19 cellular contexts compared by ENCODE assay signal in the genomic region with DNA sequence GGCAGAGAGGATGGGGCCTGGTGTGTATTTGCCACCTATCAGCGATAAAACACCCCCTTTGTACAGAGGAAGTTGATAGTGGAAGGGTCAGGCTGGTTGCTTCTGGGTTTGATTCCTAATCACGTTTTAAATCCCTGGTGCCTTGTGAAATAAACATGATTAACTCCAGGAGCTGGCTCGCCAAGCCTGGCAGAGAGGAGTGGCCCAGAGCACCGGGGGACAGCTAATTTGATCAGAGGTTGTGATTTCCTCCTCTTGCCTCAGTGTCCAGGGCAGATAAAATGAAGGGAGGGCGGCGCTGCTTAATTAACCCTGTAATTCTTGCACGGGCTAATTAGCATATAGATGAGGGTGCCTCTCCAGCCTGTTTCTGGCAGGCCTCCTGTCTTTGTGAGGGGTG.
DNase-seq lines count a peak whose midpoint lies in the region; ATAC-seq, FAIRE-seq and TF ChIP-seq lines count a peak whose summit lies in the region.
"Had no signal": no experiment of that assay in that cellular context is flagged by ENCODE, and none has a peak within 500 bp of the region (broad histone marks: within the 10 kb centered on the region; RNA-seq: fewer than 3 reads in every experiment).

No MANE protein-coding gene starts in this region.

- ATAC-seq in pancreas: peak; percentile 43 to 51 (median 48)
- no peak for ATAC-seq in stimulated activated naive CD8-positive, alpha-beta T cell treated with anti-CD3 and anti-CD28 coated beads, Interleukin-15, Interleukin-2, amounts not matched to agents 100 U/mL and 50 U/mL, for 24 hours
- ATAC-seq: activated CD8-positive, alpha-beta T cell treated with anti-CD3 and anti-CD28 coated beads for 36 hours; activated naive CD8-positive, alpha-beta T cell treated with anti-CD3 and anti-CD28 coated beads, Interleukin-2, amount 50 U/mL, for 24 hours; K562; left colon; stimulated activated effector memory CD8-positive, alpha-beta T cell treated with anti-CD3 and anti-CD28 coated beads, Interleukin-12 subunit alpha, Interleukin-12 subunit beta, amount 100 ng/mL, for 72 hours had no signal

- H3K27me3 ChIP-seq in MG63 (no peaks in the 10 kb centered on the region), ascending aorta (no peaks in the 10 kb centered on the region), pancreas (no peaks in the 10 kb centered on the region)
- H3K27me3 ChIP-seq: BLaER1, tibial nerve had no signal

- H3K79me2 ChIP-seq in OCI-LY7 (ENCODE audit: insufficient read depth, low read depth, low read length): no peaks in the 10 kb centered on the region

- no peak for FAIRE-seq in pancreas (lab: Jason Lieb, UNC)
- FAIRE-seq: K562, RCC 7860 had no signal

- no peak overlapping the region for H2AFZ ChIP-seq in OCI-LY7 (ENCODE audit: low read length)

- H3K9me3 ChIP-seq in MG63 (peaks cover 6% of the 10 kb centered on the region; the same call in 1 of the 2 replicates), ascending aorta (peaks cover 0 to 7% of the 10 kb centered on the region in 2 donors), pancreas (no peaks in the 10 kb centered on the region), OCI-LY7 (ENCODE audit: low read length) (peaks cover 1% of the 10 kb centered on the region; the same call in 1 of the 2 replicates)

- WGBS in pancreas, 2 donors: 56 to 60% methylated on average over 7 of the region's 7 CpGs

- H3K27me3 Mint-ChIP-seq in CD14-positive monocyte (ENCODE audit: low read depth in 3 of 3): peaks cover 0 to 6% (median 0%) of the 10 kb centered on the region in 3 donors
- H3K27me3 Mint-ChIP-seq in activated T-cell treated with anti-CD3 and anti-CD28 coated beads, Interleukin-2, amount 50 U/mL, for 24 hours: peaks cover 4% of the 10 kb centered on the region
- H3K27me3 Mint-ChIP-seq: activated naive CD8-positive, alpha-beta T cell treated with anti-CD3 and anti-CD28 coated beads, Interleukin-2, amount 50 U/mL, for 24 hours had no signal

- no peak overlapping the region for H3K4me2 ChIP-seq in OCI-LY7 (ENCODE audit: low read length)
- H3K4me2 ChIP-seq: BLaER1 had no signal

- BruUV-seq in OCI-LY7 (replicated peaks; lab: Mats Ljungman, UMichigan): no TSS peak

- H3K9me3 Mint-ChIP-seq in CD14-positive monocyte: peaks cover 3 to 22% (median 11%) of the 10 kb centered on the region in 7 donors
- H3K9me3 Mint-ChIP-seq in activated T-cell treated with anti-CD3 and anti-CD28 coated beads, Interleukin-2, amount 50 U/mL, for 24 hours: peaks cover under 1% of the 10 kb centered on the region

- no peaks in the 10 kb centered on the region for H3K36me3 Mint-ChIP-seq in CD14-positive monocyte
- H3K36me3 Mint-ChIP-seq in activated T-cell treated with anti-CD3 and anti-CD28 coated beads, Interleukin-2, amount 50 U/mL, for 24 hours (ENCODE audit: low read depth): no peaks in the 10 kb centered on the region
- H3K36me3 Mint-ChIP-seq: stimulated activated effector memory CD8-positive, alpha-beta T cell treated with anti-CD3 and anti-CD28 coated beads, Interleukin-12 subunit alpha, Interleukin-12 subunit beta, amount 100 ng/mL, for 72 hours had no signal

- no peak overlapping the region for H3K27ac Mint-ChIP-seq in CD14-positive monocyte
- H3K27ac Mint-ChIP-seq in activated T-cell treated with anti-CD3 and anti-CD28 coated beads, Interleukin-2, amount 50 U/mL, for 24 hours: no peak overlapping the region
- H3K27ac Mint-ChIP-seq: activated CD8-positive, alpha-beta T cell treated with anti-CD3 and anti-CD28 coated beads for 36 hours; activated naive CD8-positive, alpha-beta T cell treated with anti-CD3 and anti-CD28 coated beads, Interleukin-2, amount 50 U/mL, for 24 hours; stimulated activated effector memory CD8-positive, alpha-beta T cell treated with anti-CD3 and anti-CD28 coated beads, Interleukin-12 subunit alpha, Interleukin-12 subunit beta, amount 100 ng/mL, for 72 hours had no signal

- H3K36me3 ChIP-seq in MG63: no peaks in the 10 kb centered on the region
- no peaks in the 10 kb centered on the region for H3K36me3 ChIP-seq in ascending aorta
- no peaks in the 10 kb centered on the region for H3K36me3 ChIP-seq in pancreas
- no peaks in the 10 kb centered on the region for H3K36me3 ChIP-seq in OCI-LY7 (ENCODE audit: insufficient read depth, low read length)
- H3K36me3 ChIP-seq: BLaER1, tibial nerve had no signal

- H3K27ac ChIP-seq in ascending aorta (peak overlapping the region; percentile 39 to 89), pancreas (peak overlapping the region; percentile 84 to 89 (median 86)), OCI-LY7 (ENCODE audit: low read depth, low read length, poor library complexity, severe bottlenecking) (no peak overlapping the region)
- H3K27ac ChIP-seq: BLaER1, VCaP had no signal

- no peak overlapping the region for H3K4me3 Mint-ChIP-seq in CD14-positive monocyte
- no peak overlapping the region for H3K4me3 Mint-ChIP-seq in activated T-cell treated with anti-CD3 and anti-CD28 coated beads, Interleukin-2, amount 50 U/mL, for 24 hours
- H3K4me3 Mint-ChIP-seq: activated CD8-positive, alpha-beta T cell treated with anti-CD3 and anti-CD28 coated beads for 36 hours; activated naive CD8-positive, alpha-beta T cell treated with anti-CD3 and anti-CD28 coated beads, Interleukin-2, amount 50 U/mL, for 24 hours; stimulated activated effector memory CD8-positive, alpha-beta T cell treated with anti-CD3 and anti-CD28 coated beads, Interleukin-12 subunit alpha, Interleukin-12 subunit beta, amount 100 ng/mL, for 72 hours had no signal

- TF ChIP-seq CTCF in CD14-positive monocyte (IDR thresholded peaks at IDR 0.05) (no peak), ascending aorta (IDR thresholded peaks at IDR 0.05) (no peak), pancreas (IDR thresholded peaks at IDR 0.05) (no peak), OCI-LY7 (conservative IDR thresholded peaks at IDR 0.05; ENCODE audit: low read length) (no peak)

- no peaks in the 10 kb centered on the region for H3K9me2 ChIP-seq in OCI-LY7 (ENCODE audit: insufficient read depth, low read length)

- DNase-seq in CD14-positive monocyte (ENCODE audit: low spot score): peak; percentile 9
- DNase-seq in MG63: peak; percentile 37
- DNase-seq in ascending aorta (ENCODE audit: low spot score in 2 of 2): peak in 1 of 2 donors; percentile 66
- peak in 3 of 6 donors; percentile 16 to 41 (median 29) for DNase-seq in pancreas
- no peak for DNase-seq in stimulated activated naive CD8-positive, alpha-beta T cell treated with anti-CD3 and anti-CD28 coated beads, Interleukin-15, Interleukin-2, amounts not matched to agents 100 U/mL and 50 U/mL, for 24 hours
- no peak for DNase-seq in activated T-cell treated with anti-CD3 and anti-CD28 coated beads, Interleukin-2, amount 50 U/mL, for 24 hours
- no peak for DNase-seq in SKM-1 (lab: John Stamatoyannopoulos, UW; ENCODE audit: unreplicated experiment)
- no peak for DNase-seq in OCI-LY7 (ENCODE audit: low spot score)
- DNase-seq: activated CD8-positive, alpha-beta T cell treated with anti-CD3 and anti-CD28 coated beads for 36 hours; activated naive CD8-positive, alpha-beta T cell treated with anti-CD3 and anti-CD28 coated beads, Interleukin-2, amount 50 U/mL, for 24 hours; NCI-H526; SW 1271 had no signal

- H3K4me3 ChIP-seq in MG63 (no peak overlapping the region), ascending aorta (no peak overlapping the region), pancreas (no peak overlapping the region), OCI-LY7 (ENCODE audit: low read depth, low read length, poor library complexity, severe bottlenecking) (no peak overlapping the region)
- H3K4me3 ChIP-seq: BLaER1, K562, tibial nerve had no signal

- POLR2A ChIA-PET in OCI-LY7 (lab: Charles Lee): no interaction called here

- intact Hi-C loops in CD14-positive monocyte (cut with micrococcal nuclease): no loop called here
- intact Hi-C loops in ascending aorta (cut with DNase I): loop anchor here (2.0 to 5.0 kb wide), 2 partner anchors 63 to 102 kb away; no protein-coding TSS in a partner anchor
- intact Hi-C loops in pancreas (cut with DNase I): no loop called here
- intact Hi-C loops in OCI-LY7 (cut with micrococcal nuclease; ENCODE audit: unreplicated experiment): no loop called here

- CTCF ChIA-PET in OCI-LY7 (lab: Charles Lee; ENCODE audit: unreplicated experiment): no interaction called here

- H3K4me1 Mint-ChIP-seq in CD14-positive monocyte: no peaks in the 10 kb centered on the region
- no peaks in the 10 kb centered on the region for H3K4me1 Mint-ChIP-seq in activated T-cell treated with anti-CD3 and anti-CD28 coated beads, Interleukin-2, amount 50 U/mL, for 24 hours (ENCODE audit: low read depth)
- H3K4me1 Mint-ChIP-seq: activated naive CD8-positive, alpha-beta T cell treated with anti-CD3 and anti-CD28 coated beads, Interleukin-2, amount 50 U/mL, for 24 hours; stimulated activated effector memory CD8-positive, alpha-beta T cell treated with anti-CD3 and anti-CD28 coated beads, Interleukin-12 subunit alpha, Interleukin-12 subunit beta, amount 100 ng/mL, for 72 hours had no signal

- H4K20me1 ChIP-seq in OCI-LY7 (ENCODE audit: insufficient read depth, low read length): no peaks in the 10 kb centered on the region
- H4K20me1 ChIP-seq: BLaER1 had no signal

- H3K4me1 ChIP-seq in ascending aorta (peaks cover 5 to 35% of the 10 kb centered on the region in 2 donors), pancreas (no peaks in the 10 kb centered on the region), OCI-LY7 (ENCODE audit: insufficient read depth, low read length, poor library complexity, severe bottlenecking) (no peaks in the 10 kb centered on the region)
- H3K4me1 ChIP-seq: tibial nerve had no signal

Comparison
In these comparisons a context has a peak if more than half of its experiments do, and no peak if none do; other contexts are left out.
1. DNase-seq: peak in CD14-positive monocyte (single experiment) and MG63 (single experiment); none in stimulated activated naive CD8-positive, alpha-beta T cell treated with anti-CD3 and anti-CD28 coated beads, Interleukin-15, Interleukin-2, amounts not matched to agents 100 U/mL and 50 U/mL, for 24 hours (single experiment), activated T-cell treated with anti-CD3 and anti-CD28 coated beads, Interleukin-2, amount 50 U/mL, for 24 hours (single experiment), SKM-1 (single experiment) and OCI-LY7 (single experiment).